ENCODE assay signal across 24 cellular contexts in genomic region chr7:154965014-154965413, GRCh38. TPM values are rescaled to one million over a fixed set of nuclear protein-coding genes. Genes with fewer than 3 reads are reported as not detected.
DNase-seq lines count a peak whose midpoint lies in the region; ATAC-seq, FAIRE-seq and TF ChIP-seq lines count a peak whose summit lies in the region.
"Had no signal": no experiment of that assay in that cellular context is flagged by ENCODE, and none has a peak within 500 bp of the region (broad histone marks: within the 10 kb centered on the region; RNA-seq: fewer than 3 reads in every experiment).

No MANE protein-coding gene starts in this region.

- intact Hi-C loops in K562 (cut with micrococcal nuclease), result no loop called here

- H3K79me2 ChIP-seq in K562 (ENCODE audit: control insufficient read depth, insufficient read depth, low read length), result no peaks in the 10 kb centered on the region

- no peak overlapping the region for H3K9ac ChIP-seq in K562 (ENCODE audit: insufficient read depth in 1 of 2, low read depth in 2 of 2, low read length in 2 of 2)

- H3K27me3 Mint-ChIP-seq in activated T-cell treated with anti-CD3 and anti-CD28 coated beads, Interleukin-2, amount 50 U/mL, for 72 hours (ENCODE audit: low read depth), result no peaks in the 10 kb centered on the region
- H3K27me3 Mint-ChIP-seq: CD4-positive, alpha-beta T cell; T-cell had no signal

- H3K36me3 ChIP-seq in K562 (ENCODE audit: control insufficient read depth, insufficient read depth, low read length) (peaks cover 99% of the 10 kb centered on the region), HAP-1 (replicated peaks) (peaks cover 96% of the 10 kb centered on the region)

- TF ChIP-seq RAD21 in K562 (CRISPR knock-in tag; conservative IDR thresholded peaks at IDR 0.05 in 1 of 2, IDR thresholded peaks at IDR 0.05 in 1 of 2), result no peak

- H3K4me1 ChIP-seq in K562 (replicated peaks in 1 of 2; ENCODE audit: control insufficient read depth in 2 of 2, insufficient read depth in 2 of 2, low read length in 2 of 2), result peaks cover 0 to 5% of the 10 kb centered on the region in 2 experiments; a peak in 1 of 5 replicates
- peaks cover 7% of the 10 kb centered on the region for H3K4me1 ChIP-seq in HAP-1
- H3K4me1 ChIP-seq: A549, Peyer's patch had no signal

- no peak overlapping the region for H3K27ac ChIP-seq in K562 (ENCODE audit: extremely low read depth, low read depth, low read length)
- H3K27ac ChIP-seq: A549, Peyer's patch, SJCRH30 had no signal

- H3K9me3 Mint-ChIP-seq in activated T-cell treated with anti-CD3 and anti-CD28 coated beads, Interleukin-2, amount 50 U/mL, for 72 hours, result no peaks in the 10 kb centered on the region
- H3K9me3 Mint-ChIP-seq: CD4-positive, alpha-beta T cell; HFFc6; T-cell had no signal

- H3K9me3 ChIP-seq in K562 (replicated peaks; ENCODE audit: control insufficient read depth, insufficient read depth, low read depth, low read length), result no peaks in the 10 kb centered on the region
- no peaks in the 10 kb centered on the region for H3K9me3 ChIP-seq in HAP-1
- H3K9me3 ChIP-seq: A549, BE2C, Peyer's patch, SJCRH30 had no signal

- H3K4me1 Mint-ChIP-seq in activated T-cell treated with anti-CD3 and anti-CD28 coated beads, Interleukin-2, amount 50 U/mL, for 72 hours (ENCODE audit: low read depth), result no peaks in the 10 kb centered on the region

- WGBS in K562 (ENCODE audit: insufficient coverage, low coverage, missing lambda C conversion rate), result 67% methylated on average over 6 of the region's 6 CpGs

- BruUV-seq in K562 (replicated peaks; lab: Mats Ljungman, UMichigan), result no TSS peak

- H2AFZ ChIP-seq in K562 (ENCODE audit: low read depth, low read length), result no peak overlapping the region

- in situ Hi-C loops in K562 (cut with MboI) (no loop called here), HAP-1 (cut with MboI; ENCODE audit: low sequenced_read_pairs) (no loop called here)

- no peaks in the 10 kb centered on the region for H3K9me1 ChIP-seq in K562 (ENCODE audit: control insufficient read depth, insufficient read depth, low read length)

- no peak for ATAC-seq in activated T-cell treated with anti-CD3 and anti-CD28 coated beads, Interleukin-2, amount 50 U/mL, for 72 hours (replicated peaks in 1 of 2)
- peak; percentile 42; the same call in 2 of the 3 replicates for ATAC-seq in K562
- ATAC-seq: A549, T-cell had no signal

- TF ChIP-seq POLR2A in NB4 (IDR thresholded peaks at IDR 0.05; ENCODE audit: extremely low read depth, insufficient read length) (no peak), K562 (conservative IDR thresholded peaks at IDR 0.05) (no peak)

- POLR2A ChIA-PET in K562 (lab: Yijun Ruan, JAX) (interaction anchor here (0.5 kb wide), 1 partner anchor 21 kb away, joined by 3 read pairs; no protein-coding TSS in a partner anchor), HEK293T (lab: Yijun Ruan, JAX) (no interaction called here), GM10248 (lab: Yijun Ruan, JAX) (no interaction called here)

- H3K4me2 ChIP-seq in K562 (ENCODE audit: insufficient read depth, low read length), result no peak overlapping the region
- H3K4me2 ChIP-seq: A549 had no signal

- no peaks in the 10 kb centered on the region for H3K27me3 ChIP-seq in K562 (ENCODE audit: control insufficient read depth in 2 of 2, insufficient read depth in 2 of 2, low read length in 2 of 2)
- H3K27me3 ChIP-seq in HAP-1 (ENCODE audit: low read depth), result no peaks in the 10 kb centered on the region
- H3K27me3 ChIP-seq: BE2C, Peyer's patch, SJCRH30 had no signal

- no peak for DNase-seq in activated T-cell treated with anti-CD3 and anti-CD28 coated beads, Interleukin-2, amount 50 U/mL, for 72 hours
- DNase-seq in activated T-cell treated with anti-CD3 and anti-CD28 coated beads for 4 hours (no peak), NB4 (ENCODE audit: low read depth) (peak; percentile 17), K562 (ENCODE audit: extremely low read depth in 1 of 4, low spot score in 3 of 4) (peak in 1 of 4 experiments; percentile 11), smooth muscle cell of the brain vasculature (ENCODE audit: low read depth, low spot score) (peak; percentile 9), HAP-1 (ENCODE audit: low spot score in 2 of 2) (no peak), HEK293T (ENCODE audit: extremely low spot score) (no peak), GM10248 (ENCODE audit: extremely low spot score) (no peak)
- DNase-seq: BE2C; CD4-positive, alpha-beta T cell; HFFc6; KG1; NCI-H1417; NCI-H187 treated with DMSO at 0.1 percent for 48 hours; NCI-H226; NCI-H510A treated with DMSO at 0.1 percent for 48 hours; NCI-H774; Peyer's patch; SJCRH30; T-cell had no signal

- peaks cover 10 to 41% of the 10 kb centered on the region in 2 donors for H3K36me3 Mint-ChIP-seq in activated T-cell treated with anti-CD3 and anti-CD28 coated beads, Interleukin-2, amount 50 U/mL, for 72 hours (ENCODE audit: insufficient read depth in 2 of 2)

- CTCF ChIA-PET in K562 (lab: Yijun Ruan, JAX; ENCODE audit: low intra/inter-chr PET ratio), result no interaction called here
- CTCF ChIA-PET in HEK293T (lab: Yijun Ruan, JAX), result interaction anchor here (0.5 to 1.4 kb wide), 4 partner anchors 12 to 634 kb away, joined by 3 to 4 read pairs (median 3); no protein-coding TSS in a partner anchor
- CTCF ChIA-PET in GM10248 (lab: Yijun Ruan, JAX), result interaction anchor here (0.9 to 2.2 kb wide), 4 partner anchors 10 to 52 kb away, joined by 3 to 9 read pairs (median 6); no protein-coding TSS in a partner anchor

- no peak for FAIRE-seq in K562 (lab: Jason Lieb, UNC)
- FAIRE-seq: A549, G401.6, GM18507, H54 had no signal

- TF ChIP-seq EP300 in K562 (IDR thresholded peaks at IDR 0.05; ENCODE audit: low read length), result no peak

- H4K20me1 ChIP-seq in K562 (replicated peaks; ENCODE audit: control insufficient read depth, insufficient read depth, low read length), result no peaks in the 10 kb centered on the region

- no peak for TF ChIP-seq CTCF in NB4 (IDR thresholded peaks at IDR 0.05; ENCODE audit: low read depth, low read length)
- TF ChIP-seq CTCF in K562 (IDR thresholded peaks at IDR 0.05 in 2 of 3, conservative IDR thresholded peaks at IDR 0.05 in 1 of 3; ENCODE audit: insufficient read depth in 2 of 3, low read depth in 1 of 3, low read length in 3 of 3), result no peak
- no peak for TF ChIP-seq CTCF in GM10248 (IDR thresholded peaks at IDR 0.05; ENCODE audit: control extremely low read depth, extremely low read depth, low read depth, missing control alignments)

- no peak overlapping the region for H3K4me3 Mint-ChIP-seq in activated T-cell treated with anti-CD3 and anti-CD28 coated beads, Interleukin-2, amount 50 U/mL, for 72 hours
- H3K4me3 Mint-ChIP-seq: CD4-positive, alpha-beta T cell; HFFc6; T-cell had no signal

- H3K27ac Mint-ChIP-seq in activated T-cell treated with anti-CD3 and anti-CD28 coated beads, Interleukin-2, amount 50 U/mL, for 72 hours, result peak overlapping the region; percentile 30
- H3K27ac Mint-ChIP-seq: CD4-positive, alpha-beta T cell; HFFc6 had no signal

- no peak overlapping the region for H3K4me3 ChIP-seq in NB4 (ENCODE audit: low read depth, low read length)
- H3K4me3 ChIP-seq in K562, result no peak overlapping the region
- H3K4me3 ChIP-seq in HAP-1, result no peak overlapping the region
- H3K4me3 ChIP-seq: A549, Peyer's patch, SJCRH30 had no signal

TF ChIP-seq in K562, 482 proteins besides CTCF, POLR2A, EP300 and RAD21:
- TF ChIP-seq ZNF695 (CRISPR knock-in tag; IDR thresholded peaks at IDR 0.05) (no peak), ERF (CRISPR knock-in tag; IDR thresholded peaks at IDR 0.05) (no peak), TBP (optimal IDR thresholded peaks at IDR 0.05; ENCODE audit: low read depth, low read length) (no peak)

TF ChIP-seq in HEK293T, 16 proteins besides CTCF, POLR2A, EP300 and RAD21:
- TF ChIP-seq FOXA1 (IDR thresholded peaks at IDR 0.05) (no peak), ARNT (IDR thresholded peaks at IDR 0.05) (no peak), LEF1 (IDR thresholded peaks at IDR 0.05; ENCODE audit: borderline replicate concordance) (no peak)

RNA-seq across cellular contexts. Expression of gene PAXIP1, which starts 37.9 kb away (rescaled TPM):
- 10 to 100 TPM; 17.2 to 22.5 TPM for total RNA-seq in activated T-cell treated with anti-CD3 and anti-CD28 coated beads, Interleukin-2, amount 50 U/mL, for 72 hours
- total RNA-seq in K562 (2011; cell fraction: chromatin; rRNA removed; ENCODE audit: low replicate concordance), result 30.7 and 81.3 TPM in 2 replicates
- 17.8 and 20.4 TPM in 2 replicates for total RNA-seq in K562 (2011; cell fraction: nucleolus; rRNA removed)
- total RNA-seq in K562 (2011; cell fraction: nucleoplasm; rRNA removed), result 36.7 and 53.3 TPM in 2 replicates
- total RNA-seq in K562 (2014; rRNA removed) (25.4 and 26.9 TPM in 2 replicates), K562 (2014; rRNA removed; fragmentation: Illumina TruSeq; extraction: Trizol) (25.9 and 26.1 TPM in 2 replicates), K562 (2015; rRNA removed; fragmentation: Illumina TruSeq; extraction: Trizol) (29.2 and 30.2 TPM in 2 replicates), K562 (2021) (28.2 and 28.4 TPM in 2 replicates)
- polyA plus RNA-seq in K562 (2011; rRNA removed) (19.0 and 29.1 TPM in 2 replicates), K562 (2014; fragmentation: Illumina TruSeq; extraction: Trizol) (30.1 and 36.1 TPM in 2 replicates), K562 (2014; fragmentation: Nextera tagmentation; extraction: Ambion mirVana) (10 to 100 TPM in 1 of 2 experiments, 1 to 10 TPM in 1; 9.7 to 17.5 TPM), K562 (2014; rRNA removed) (35.3 and 37.9 TPM in 2 replicates)
- 16.4 and 39.5 TPM in 2 replicates for polyA plus RNA-seq in K562 (2011; cell fraction: cytosol; rRNA removed)
- polyA plus RNA-seq in K562 (2011; cell fraction: nucleus; rRNA removed), result 29.6 and 42.3 TPM in 2 replicates
- polyA plus RNA-seq in K562 (2012), result 17.0 and 20.7 TPM in 2 replicates
- polyA minus RNA-seq in K562 (2011; rRNA and poly(A)+ RNA removed), result 15.4 and 19.7 TPM in 2 replicates
- polyA minus RNA-seq in K562 (2011; cell fraction: cytosol; rRNA and poly(A)+ RNA removed), result 8.6 and 8.7 TPM in 2 replicates
- polyA minus RNA-seq in K562 (2011; cell fraction: nucleus; rRNA and poly(A)+ RNA removed), result 21.9 and 22.2 TPM in 2 replicates

Comparison
In these comparisons a context has a peak if more than half of its experiments do, and no peak if none do; other contexts are left out.
1. DNase-seq: peak in NB4 (single experiment) and smooth muscle cell of the brain vasculature (single experiment); none in activated T-cell treated with anti-CD3 and anti-CD28 coated beads, Interleukin-2, amount 50 U/mL, for 72 hours (0 of 2), activated T-cell treated with anti-CD3 and anti-CD28 coated beads for 4 hours (single experiment), HAP-1 (0 of 2), HEK293T (single experiment) and GM10248 (single experiment).